Comparison of ENCODE assay signal across 20 cellular contexts in the genomic region with DNA sequence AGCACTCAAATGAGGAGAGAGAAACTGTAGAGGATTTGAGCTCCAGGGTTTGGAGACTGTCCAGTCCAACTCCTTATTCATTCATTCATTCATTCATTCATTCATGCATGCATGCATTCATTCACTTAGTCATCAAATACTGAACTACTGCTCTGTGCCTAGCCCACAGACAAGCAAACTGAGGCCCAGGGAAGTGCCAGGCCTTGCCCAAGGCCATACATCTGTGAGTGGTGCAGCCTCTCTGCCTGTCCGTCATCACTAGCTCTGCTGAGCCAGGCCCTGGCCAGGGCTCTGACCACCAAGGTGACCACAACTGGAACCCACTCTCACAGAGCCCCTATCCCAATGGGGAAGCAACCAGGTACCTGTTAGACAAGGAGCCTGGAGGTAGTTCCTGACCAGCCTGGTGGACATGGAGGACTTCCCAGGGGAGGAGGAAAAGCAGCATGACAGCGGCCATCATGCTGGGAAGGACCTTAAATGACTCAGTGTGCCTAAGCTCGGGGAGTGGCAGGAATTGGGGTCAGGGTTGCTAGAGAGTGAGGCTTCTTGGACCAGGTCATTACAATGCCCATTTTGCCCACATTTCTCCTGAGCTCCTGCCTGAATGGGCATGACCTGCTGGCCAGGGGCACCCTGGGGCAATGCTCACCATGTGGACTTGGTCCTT. TPM values are rescaled to one million over a fixed set of nuclear protein-coding genes. Genes with fewer than 3 reads are reported as not detected.
DNase-seq lines count a peak whose midpoint lies in the region; ATAC-seq and TF ChIP-seq lines count a peak whose summit lies in the region.
"Had no signal": no experiment of that assay in that cellular context is flagged by ENCODE, and none has a peak within 500 bp of the region (broad histone marks: within the 10 kb centered on the region; RNA-seq: fewer than 3 reads in every experiment).

No MANE protein-coding gene starts in this region.

- no peak for ATAC-seq in Right ventricle myocardium superior (ENCODE audit: poor library complexity)
- ATAC-seq in HG03378 (IDR thresholded peaks at IDR 0.05; ENCODE audit: unreplicated experiment) = no peak
- ATAC-seq: T-cell had no signal

- H3K4me1 Mint-ChIP-seq in chondrocyte (ENCODE audit: low read depth) = peaks cover 67% of the 10 kb centered on the region

- H3K79me2 ChIP-seq in osteoblast (ENCODE audit: insufficient read depth, low read length) = no peaks in the 10 kb centered on the region
- H3K79me2 ChIP-seq: hepatocyte had no signal

- H3K9me3 ChIP-seq in right atrium auricular region (no peaks in the 10 kb centered on the region), osteoblast (ENCODE audit: low read depth, low read length) (no peaks in the 10 kb centered on the region)
- H3K9me3 ChIP-seq: tibial nerve had no signal

- H3K36me3 ChIP-seq in right atrium auricular region (no peaks in the 10 kb centered on the region), osteoblast (ENCODE audit: insufficient read depth, low read length) (no peaks in the 10 kb centered on the region)
- H3K36me3 ChIP-seq: tibial nerve had no signal

- H2AFZ ChIP-seq in osteoblast (ENCODE audit: low read length) = peak overlapping the region; percentile 78
- H2AFZ ChIP-seq: hepatocyte had no signal

- TF ChIP-seq CTCF in right atrium auricular region (IDR thresholded peaks at IDR 0.05) (no peak), chondrocyte (IDR thresholded peaks at IDR 0.05) (no peak), osteoblast (IDR thresholded peaks at IDR 0.05; ENCODE audit: extremely low read depth, low read depth, low read length) (no peak)

- intact Hi-C loops in Right ventricle myocardium superior (cut with DNase I) = no loop called here

- H3K4me2 ChIP-seq in osteoblast (ENCODE audit: insufficient read depth, low read length) = peak overlapping the region; percentile 69
- H3K4me2 ChIP-seq: hepatocyte had no signal

- H3K36me3 Mint-ChIP-seq in chondrocyte (ENCODE audit: low read depth) = no peaks in the 10 kb centered on the region
- H3K36me3 Mint-ChIP-seq: CD4-positive, alpha-beta memory T cell; T-cell had no signal

- H3K27ac Mint-ChIP-seq in chondrocyte (ENCODE audit: unreplicated experiment) = peak overlapping the region; percentile 88
- H3K27ac Mint-ChIP-seq: IgD-negative memory B cell, T-cell had no signal

- H3K27ac ChIP-seq in right atrium auricular region (peak overlapping the region; percentile 93 to 96), osteoblast (ENCODE audit: low read depth, low read length) (no peak overlapping the region)
- H3K27ac ChIP-seq: hepatocyte, VCaP had no signal

- H3K27me3 ChIP-seq in right atrium auricular region (no peaks in the 10 kb centered on the region), osteoblast (ENCODE audit: insufficient read depth, low read length) (no peaks in the 10 kb centered on the region)
- H3K27me3 ChIP-seq: hepatocyte, tibial nerve had no signal

- H3K27me3 Mint-ChIP-seq in chondrocyte (ENCODE audit: low read depth) = no peaks in the 10 kb centered on the region
- H3K27me3 Mint-ChIP-seq: CD4-positive, alpha-beta memory T cell; T-cell had no signal

- H3K4me3 ChIP-seq in right atrium auricular region (peak overlapping the region; percentile 24 to 35), osteoblast (ENCODE audit: insufficient read depth, low read length) (no peak overlapping the region)
- H3K4me3 ChIP-seq: hepatocyte, tibial nerve had no signal

- DNase-seq in right atrium auricular region (ENCODE audit: low spot score) (no peak), Right ventricle myocardium superior (no peak), chondrocyte (ENCODE audit: low spot score) (no peak), osteoblast (ENCODE audit: insufficient read length, low spot score, missing footprints) (no peak), HT-29 (ENCODE audit: low spot score) (no peak)
- no peak for DNase-seq in stimulated activated CD4-positive, alpha-beta T cell treated with anti-CD3 and anti-CD28 coated beads, Interleukin-2, amount 100 ng/mL, for 24 hours
- DNase-seq in NK-92 treated with Interleukin-12 subunit alpha and Interleukin-12 subunit beta, amount 100 ng/mL, for 24 hours (lab: John Stamatoyannopoulos, UW) = no peak
- DNase-seq: activated CD8-positive, alpha-beta memory T cell treated with anti-CD3 and anti-CD28 coated beads for 24 hours; CD4-positive, alpha-beta memory T cell; cortex of kidney; erythroblast; GOT3; NCI-H2107; stimulated activated CD4-positive, alpha-beta T cell treated with anti-CD3 and anti-CD28 coated beads, Interleukin-2, amount 100 ng/mL, for 48 hours; T-cell had no signal

- H3K4me1 ChIP-seq in right atrium auricular region = peaks cover 0 to 85% of the 10 kb centered on the region in 2 donors
- peaks cover 28% of the 10 kb centered on the region for H3K4me1 ChIP-seq in osteoblast (ENCODE audit: insufficient read depth, low read length)

- H4K20me1 ChIP-seq in osteoblast (ENCODE audit: insufficient read depth, low read length) = no peaks in the 10 kb centered on the region

- peak overlapping the region; percentile 51 for H3K4me3 Mint-ChIP-seq in chondrocyte (ENCODE audit: unreplicated experiment)
- H3K4me3 Mint-ChIP-seq: CD4-positive, alpha-beta memory T cell; T-cell had no signal

- no peaks in the 10 kb centered on the region for H3K9me3 Mint-ChIP-seq in chondrocyte (ENCODE audit: low read depth)
- H3K9me3 Mint-ChIP-seq: CD4-positive, alpha-beta memory T cell; IgD-negative memory B cell; T-cell had no signal

RNA-seq across cellular contexts. Expression of gene RPL29, which starts 27.5 kb away (rescaled TPM):
- total RNA-seq in right atrium auricular region (1,000 to 10,000 TPM in 1 of 2 donors, 100 to 1,000 TPM in 1; 658 to 1,017 TPM), Right ventricle myocardium superior (594 TPM), chondrocyte (610 to 772 TPM (median 621 TPM) in 3 replicates), osteoblast (824 and 862 TPM in 2 replicates)
- total RNA-seq in HT-29 (2014; rRNA removed; shearing (Covaris generic)) = 609 and 691 TPM in 2 replicates

RNA-seq across cellular contexts. Expression of gene DUSP7, which starts 33.1 kb away (rescaled TPM):
- 10 to 100 TPM; 17.7 to 33.7 TPM for total RNA-seq in right atrium auricular region
- 23.2 TPM for total RNA-seq in Right ventricle myocardium superior
- total RNA-seq in chondrocyte = 32.5 to 33.6 TPM (median 33.3 TPM) in 3 replicates
- total RNA-seq in osteoblast = 12.7 and 13.8 TPM in 2 replicates
- 15.7 and 18.5 TPM in 2 replicates for total RNA-seq in HT-29 (2014; rRNA removed; shearing (Covaris generic))

RNA-seq across cellular contexts. Expression of gene ACY1, which starts 39.9 kb away (rescaled TPM):
- total RNA-seq in right atrium auricular region (10 to 100 TPM; 26.0 to 29.8 TPM), Right ventricle myocardium superior (23.2 TPM), chondrocyte (21.1 to 24.5 TPM (median 21.7 TPM) in 3 replicates), osteoblast (35.7 and 37.6 TPM in 2 replicates)
- total RNA-seq in HT-29 (2014; rRNA removed; shearing (Covaris generic)) = 143 and 164 TPM in 2 replicates

RNA-seq across cellular contexts. Expression of gene ABHD14A, which starts 48.4 kb away (rescaled TPM):
- 10 to 100 TPM; 21.0 to 31.3 TPM for total RNA-seq in right atrium auricular region
- total RNA-seq in Right ventricle myocardium superior = 27.5 TPM
- 10.0 to 19.4 TPM (median 10.2 TPM) in 3 replicates for total RNA-seq in chondrocyte
- 16.5 and 18.8 TPM in 2 replicates for total RNA-seq in osteoblast
- 11.7 and 16.0 TPM in 2 replicates for total RNA-seq in HT-29 (2014; rRNA removed; shearing (Covaris generic))

RNA-seq across cellular contexts. Expression of gene ABHD14B, which starts 49.4 kb away (rescaled TPM):
- total RNA-seq in right atrium auricular region = 10 to 100 TPM; 15.6 to 20.9 TPM
- total RNA-seq in Right ventricle myocardium superior = 12.6 TPM
- 24.3 to 38.0 TPM (median 25.7 TPM) in 3 replicates for total RNA-seq in chondrocyte
- 38.7 and 44.2 TPM in 2 replicates for total RNA-seq in osteoblast
- 33.5 and 41.3 TPM in 2 replicates for total RNA-seq in HT-29 (2014; rRNA removed; shearing (Covaris generic))
